Comparison of ENCODE assay signal across 1 cellular context in genomic region chr9:127991757-127992274, GRCh38.
TF ChIP-seq lines count a peak whose summit lies in the region.

No MANE protein-coding gene starts in this region.

TF ChIP-seq in GM12878, 131 proteins besides CTCF, POLR2A, EP300 and RAD21:
- no peak for TF ChIP-seq SRF (IDR thresholded peaks at IDR 0.05; ENCODE audit: low read depth in 2 of 2, low read length in 2 of 2)
- TF ChIP-seq TBL1XR1 (IDR thresholded peaks at IDR 0.05; ENCODE audit: low read depth, low read length) = no peak
- TF ChIP-seq CHD2 (IDR thresholded peaks at IDR 0.05; ENCODE audit: borderline replicate concordance, low read depth, low read length) = no peak
- TF ChIP-seq NR2C1 (IDR thresholded peaks at IDR 0.05) = no peak
- TF ChIP-seq BMI1 (IDR thresholded peaks at IDR 0.05; ENCODE audit: borderline replicate concordance) = no peak
- TF ChIP-seq ATF2 (IDR thresholded peaks at IDR 0.05; ENCODE audit: low read length) = no peak
